Comparison of ENCODE assay signal across 39 cellular contexts in genomic region chr2:31598694-31599093, GRCh38. TPM values are rescaled to one million over a fixed set of nuclear protein-coding genes. Genes with fewer than 3 reads are reported as not detected.
"Had no signal": no experiment of that assay in that cellular context is flagged by ENCODE, and none has a peak within 500 bp of the region (broad histone marks: within the 10 kb centered on the region; RNA-seq: fewer than 3 reads in every experiment).

No MANE protein-coding gene starts in this region.

- H3K4me3 ChIP-seq: MG63 had no signal

- H3K9me3 ChIP-seq: MG63 had no signal

- H3K27me3 ChIP-seq: MG63 had no signal

- H3K36me3 ChIP-seq: MG63 had no signal

- DNase-seq: Karpas-422, Kasumi-1, MG63, MM.1S, MV-4-11, NCI-H1048, NCI-H1092, NCI-H1092 treated with DMSO at 0.1 percent for 48 hours, NCI-H1105, NCI-H1105 treated with DMSO at 0.1 percent for 48 hours, NCI-H1417, NCI-H1417 treated with DMSO at 0.1 percent for 48 hours, NCI-H1436, NCI-H1436 treated with DMSO at 0.1 percent for 48 hours, NCI-H146, NCI-H1694, NCI-H1694 treated with DMSO at 0.1 percent for 48 hours, NCI-H187, NCI-H187 treated with DMSO at 0.1 percent for 48 hours, NCI-H1930, NCI-H2029, NCI-H2029 treated with DMSO at 0.1 percent for 48 hours, NCI-H2081, NCI-H2081 treated with DMSO at 0.1 percent for 48 hours, NCI-H2107, NCI-H2171, NCI-H2171 treated with DMSO at 0.1 percent for 48 hours, NCI-H2227 treated with DMSO at 0.1 percent for 48 hours, NCI-H226, NCI-H345, NCI-H446, NCI-H446 treated with DMSO at 0.1 percent for 48 hours, NCI-H510A, NCI-H510A treated with DMSO at 0.1 percent for 48 hours, NCI-H524, NCI-H524 treated with DMSO at 0.1 percent for 48 hours had no signal

RNA-seq across cellular contexts. Expression of gene SRD5A2, which starts 18.0 kb away (rescaled TPM):
- total RNA-seq: LHCN-M2, M059J, MCF 10A had no signal
